Comparison of ENCODE assay signal across 1 cellular context in the genomic region with DNA sequence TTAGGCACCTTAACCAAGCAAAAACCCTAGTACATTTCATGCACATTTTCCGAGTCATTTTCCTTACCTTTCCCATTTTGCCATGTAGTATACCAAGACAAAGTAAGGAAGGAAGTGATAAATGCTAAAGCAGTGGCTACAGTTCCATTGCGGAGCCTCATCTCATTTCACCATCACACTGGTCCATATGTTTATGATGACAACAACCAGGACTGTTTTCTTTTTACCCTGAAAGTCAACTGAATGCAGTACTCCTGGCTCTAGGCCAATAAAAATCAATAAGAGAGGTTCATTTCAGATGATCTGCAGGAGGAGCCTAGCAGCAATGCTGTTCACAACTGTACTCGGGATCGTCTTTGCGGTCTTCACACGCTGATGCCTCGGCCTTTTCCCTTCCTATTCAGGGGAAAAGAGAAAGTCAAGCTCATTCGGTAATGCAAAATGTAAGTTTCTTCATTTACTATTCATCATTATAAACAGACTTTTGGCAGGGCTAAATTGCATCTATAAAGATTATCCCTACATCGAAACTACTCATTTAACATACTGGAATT.
TF ChIP-seq lines count a peak whose summit lies in the region.

No MANE protein-coding gene starts in this region.

TF ChIP-seq in WTC11, 78 proteins besides CTCF, POLR2A, EP300 and RAD21:
- TF ChIP-seq ZSCAN18 (CRISPR knock-in tag; IDR thresholded peaks at IDR 0.05) (no peak), NR1H2 (CRISPR knock-in tag; IDR thresholded peaks at IDR 0.05) (no peak), JUN (CRISPR knock-in tag; IDR thresholded peaks at IDR 0.05) (no peak), EMX1 (CRISPR knock-in tag; IDR thresholded peaks at IDR 0.05) (no peak), NFE2L1 (CRISPR knock-in tag; IDR thresholded peaks at IDR 0.05) (no peak), RELA (CRISPR knock-in tag; IDR thresholded peaks at IDR 0.05; ENCODE audit: borderline replicate concordance) (no peak), RORB (CRISPR knock-in tag; IDR thresholded peaks at IDR 0.05) (no peak), NFATC4 (CRISPR knock-in tag; IDR thresholded peaks at IDR 0.05) (no peak), GTF2I (CRISPR knock-in tag; conservative IDR thresholded peaks at IDR 0.05) (no peak), FOXP4 (CRISPR knock-in tag; IDR thresholded peaks at IDR 0.05) (no peak), MAX (CRISPR knock-in tag; IDR thresholded peaks at IDR 0.05) (no peak), JAZF1 (CRISPR knock-in tag; IDR thresholded peaks at IDR 0.05) (no peak)
